In the genomic region with DNA sequence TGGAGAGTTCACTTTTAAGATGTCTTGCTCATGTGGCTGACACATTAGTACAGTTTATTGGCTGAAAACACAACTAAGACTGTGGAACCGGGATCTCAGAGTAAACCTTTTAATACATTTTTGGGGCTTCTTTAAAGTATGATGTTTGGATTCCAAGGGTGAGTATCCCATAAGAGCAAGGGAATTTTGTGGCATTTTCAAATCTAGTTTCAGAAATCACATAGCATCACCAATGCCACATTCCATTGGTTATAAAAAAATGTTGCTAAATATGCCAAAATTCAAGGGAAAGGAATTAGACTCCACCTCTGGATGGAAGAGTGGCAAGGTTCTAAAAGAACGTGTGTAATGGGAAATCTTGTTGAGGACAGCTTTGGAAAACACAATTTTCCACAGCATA, we compare ENCODE assay signal across 26 cellular contexts.
"Had no signal": no experiment of that assay in that cellular context is flagged by ENCODE, and none has a peak within 500 bp of the region (broad histone marks: within the 10 kb centered on the region; RNA-seq: fewer than 3 reads in every experiment).

No MANE protein-coding gene starts in this region.

- H3K27me3 ChIP-seq: adrenal gland, body of pancreas, Peyer's patch, SJCRH30 had no signal

- H3K27ac ChIP-seq: adrenal gland, body of pancreas, Peyer's patch, RWPE1, SJCRH30, WERI-Rb-1 had no signal

- H3K36me3 Mint-ChIP-seq: activated naive CD8-positive, alpha-beta T cell treated with anti-CD3 and anti-CD28 coated beads, Interleukin-2, amount 10 ng/mL, durations not matched to agents 7 days and 5 days had no signal

- ATAC-seq: activated CD4-positive, alpha-beta T cell treated with anti-CD3 and anti-CD28 coated beads for 36 hours; body of pancreas had no signal

- H3K4me1 ChIP-seq: adrenal gland, body of pancreas, Peyer's patch, SJCRH30 had no signal

- H3K4me3 Mint-ChIP-seq: activated CD4-positive, alpha-beta memory T cell treated with anti-CD3 and anti-CD28 coated beads, Interleukin-2, amount 10 ng/mL, durations not matched to agents 7 days and 5 days; activated CD4-positive, alpha-beta T cell treated with anti-CD3 and anti-CD28 coated beads for 36 hours; activated naive CD8-positive, alpha-beta T cell treated with anti-CD3 and anti-CD28 coated beads, Interleukin-2, amount 10 ng/mL, durations not matched to agents 7 days and 5 days had no signal

- H3K36me3 ChIP-seq: adrenal gland, Peyer's patch, SJCRH30, WERI-Rb-1 had no signal

- H3K4me2 ChIP-seq: SK-N-SH had no signal

- H3K9me3 ChIP-seq: adrenal gland, Peyer's patch, SJCRH30, SK-N-SH had no signal

- H3K9ac ChIP-seq: SK-N-SH had no signal

- DNase-seq: activated CD4-positive, alpha-beta memory T cell treated with anti-CD3 and anti-CD28 coated beads, Interleukin-2, amount 10 ng/mL, durations not matched to agents 7 days and 5 days; activated CD4-positive, alpha-beta T cell treated with anti-CD3 and anti-CD28 coated beads for 36 hours; activated CD4-positive, alpha-beta T cell treated with anti-CD3 and anti-CD28 coated beads, Interleukin-2, amount 50 U/mL, for 1 hour; activated CD8-positive, alpha-beta memory T cell treated with anti-CD3 and anti-CD28 coated beads, Interleukin-2, amount 50 U/mL, for 48 hours; activated naive CD4-positive, alpha-beta T cell treated with anti-CD3 and anti-CD28 coated beads, Interleukin-2, amount 50 U/mL, for 16 hours; activated naive CD8-positive, alpha-beta T cell treated with anti-CD3 and anti-CD28 coated beads, Interleukin-2, amount 10 ng/mL, durations not matched to agents 7 days and 5 days; activated T-cell treated with anti-CD3 and anti-CD28 coated beads, Interleukin-2, amount 50 U/mL, for 1 hour; adrenal gland; anterior cingulate cortex; body of pancreas; central memory CD4-positive, alpha-beta T cell; Karpas-422; MM.1S; NCI-H1105; NCI-H1436; NCI-H1694 treated with DMSO at 0.1 percent for 48 hours; NCI-H2029 treated with DMSO at 0.1 percent for 48 hours; NCI-H446; NCI-H524; Peyer's patch; Right ventricle myocardium superior; SJCRH30; SK-N-SH; T-helper 1 cell; WERI-Rb-1 had no signal

- H3K4me1 Mint-ChIP-seq: activated CD4-positive, alpha-beta memory T cell treated with anti-CD3 and anti-CD28 coated beads, Interleukin-2, amount 10 ng/mL, durations not matched to agents 7 days and 5 days; activated CD4-positive, alpha-beta T cell treated with anti-CD3 and anti-CD28 coated beads for 36 hours; activated naive CD8-positive, alpha-beta T cell treated with anti-CD3 and anti-CD28 coated beads, Interleukin-2, amount 10 ng/mL, durations not matched to agents 7 days and 5 days had no signal

- H3K9me3 Mint-ChIP-seq: activated CD4-positive, alpha-beta memory T cell treated with anti-CD3 and anti-CD28 coated beads, Interleukin-2, amount 10 ng/mL, durations not matched to agents 7 days and 5 days had no signal

- H3K9me2 ChIP-seq: SK-N-SH had no signal

- H3K4me3 ChIP-seq: adrenal gland, body of pancreas, Peyer's patch, SJCRH30 had no signal

- H3K27ac Mint-ChIP-seq: activated CD4-positive, alpha-beta memory T cell treated with anti-CD3 and anti-CD28 coated beads, Interleukin-2, amount 10 ng/mL, durations not matched to agents 7 days and 5 days; activated CD4-positive, alpha-beta T cell treated with anti-CD3 and anti-CD28 coated beads for 36 hours; activated naive CD8-positive, alpha-beta T cell treated with anti-CD3 and anti-CD28 coated beads, Interleukin-2, amount 10 ng/mL, durations not matched to agents 7 days and 5 days had no signal
